ENCODE assay signal across 9 cellular contexts in genomic region chr14:77140937-77141591, GRCh38. TPM values are rescaled to one million over a fixed set of nuclear protein-coding genes. Genes with fewer than 3 reads are reported as not detected.
A peak's percentile ranks its signal among the peaks of the same experiment; 100 is the strongest.
DNase-seq lines count a peak whose midpoint lies in the region; ATAC-seq, FAIRE-seq and TF ChIP-seq lines count a peak whose summit lies in the region.
"Had no signal": no experiment of that assay in that cellular context is flagged by ENCODE, and none has a peak within 500 bp of the region (broad histone marks: within the 10 kb centered on the region; RNA-seq: fewer than 3 reads in every experiment).

No MANE protein-coding gene starts in this region.

- POLR2A ChIA-PET in A549 (lab: Yijun Ruan, JAX), result no interaction called here

- DNase-seq in A549 (ENCODE audit: low read depth in 1 of 2, low spot score in 1 of 2) (peak; percentile 49 to 78), GM19238 (ENCODE audit: insufficient read length, low spot score) (peak; percentile 39), T-helper 17 cell (no peak), cardiac septum (ENCODE audit: low spot score) (peak; percentile 46), retinal pigment epithelial cell (ENCODE audit: low read depth) (no peak), NCI-H1436 (lab: John Stamatoyannopoulos, UW) (no peak), globus pallidus (ENCODE audit: low spot score) (no peak)

- H3K4me1 Mint-ChIP-seq in T-helper 17 cell, result peaks cover 30% of the 10 kb centered on the region

- H3K27ac Mint-ChIP-seq in T-helper 17 cell, result no peak overlapping the region

- 2% methylated on average over 9 of the region's 73 CpGs for WGBS in A549 (ENCODE audit: missing lambda C conversion rate)

- peak; percentile 76 to 86 for ATAC-seq in A549
- ATAC-seq in T-helper 17 cell, result peak; percentile 45
- no peak for ATAC-seq in HG03280 (IDR thresholded peaks at IDR 0.05; ENCODE audit: unreplicated experiment)

- H3K4me2 ChIP-seq in A549, result peak overlapping the region; percentile 100

- TF ChIP-seq POLR2A in A549 (IDR thresholded peaks at IDR 0.05; ENCODE audit: low read length), result no peak

- no peaks in the 10 kb centered on the region for H3K9me3 ChIP-seq in A549
- H3K9me3 ChIP-seq in T-helper 17 cell (ENCODE audit: control insufficient read depth, low read length, poor library complexity, severe bottlenecking), result no peaks in the 10 kb centered on the region

- peak overlapping the region in 1 of 2 experiments; percentile 70; a peak in 4 of 6 replicates for H3K27ac ChIP-seq in A549

- H3K36me3 Mint-ChIP-seq in T-helper 17 cell (ENCODE audit: low read depth), result peaks cover 9% of the 10 kb centered on the region
- H3K36me3 Mint-ChIP-seq: activated naive CD4-positive, alpha-beta T cell treated with anti-CD3 and anti-CD28 coated beads, Interleukin-2, amount 50 U/mL, for 24 hours had no signal

- H3K4me1 ChIP-seq in A549, result peaks cover 9% of the 10 kb centered on the region

- no peak for TF ChIP-seq RAD21 in A549 (conservative IDR thresholded peaks at IDR 0.05 in 1 of 2, IDR thresholded peaks at IDR 0.05 in 1 of 2)

- no peak for TF ChIP-seq EP300 in A549 (IDR thresholded peaks at IDR 0.05)

- peaks cover 82% of the 10 kb centered on the region for H3K27me3 Mint-ChIP-seq in T-helper 17 cell

- H3K4me3 Mint-ChIP-seq in T-helper 17 cell, result no peak overlapping the region

- CTCF ChIA-PET in A549 (lab: Yijun Ruan, JAX), result interaction anchor here (0.9 to 7.3 kb wide), 15 partner anchors 10 to 409 kb away, joined by 3 to 78 read pairs (median 6); partner anchors contain the start of genes GSTZ1 and POMT2

- FAIRE-seq in A549 (lab: Jason Lieb, UNC), result no peak

- peak; percentile 41 for TF ChIP-seq CTCF in A549 (IDR thresholded peaks at IDR 0.05)
- TF ChIP-seq CTCF in retinal pigment epithelial cell (conservative IDR thresholded peaks at IDR 0.05; ENCODE audit: low read depth, low read length), result peak; percentile 41

- peak overlapping the region; percentile 58 for H3K4me3 ChIP-seq in A549
- H3K4me3 ChIP-seq in retinal pigment epithelial cell (ENCODE audit: low read length), result peak overlapping the region; percentile 23

- intact Hi-C loops in cardiac septum (cut with DNase I), result loop anchor here (5.0 kb wide), 1 partner anchor 56 kb away; no protein-coding TSS in a partner anchor

TF ChIP-seq in A549, 52 proteins besides CTCF, POLR2A, EP300 and RAD21:
- TF ChIP-seq MAX (IDR thresholded peaks at IDR 0.05) (peak; percentile 13; the same call in 1 of the 2 replicates), E2F6 (IDR thresholded peaks at IDR 0.05; ENCODE audit: borderline replicate concordance, low read depth) (peak; percentile 56; the same call in 1 of the 2 replicates), HES2 (IDR thresholded peaks at IDR 0.05) (no peak)

RNA-seq across cellular contexts. Expression of gene ZDHHC22, which starts 0.5 kb away (rescaled TPM):
- polyA plus RNA-seq in A549 (2011; rRNA removed) (0.04 and 0.11 TPM in 2 replicates), A549 (2017; fragmentation: RNase III; extraction: RNeasy Plus Mini Kit Qiagen cat#74134 plus additional on column Dnase treatment) (0.16 to 0.28 TPM (median 0.23 TPM) in 3 replicates)
- 0.08 and 0.10 TPM in 2 replicates for polyA plus RNA-seq in A549 (2012; cell fraction: cytosol; rRNA removed)
- polyA plus RNA-seq in A549 (2012; cell fraction: nucleus; rRNA removed), result 0.10 and 0.12 TPM in 2 replicates
- polyA minus RNA-seq in A549 (2011; rRNA and poly(A)+ RNA removed), result 0.08 TPM in 1 of 2 replicates, not detected in the other
- total RNA-seq in T-helper 17 cell (not detected), cardiac septum (not detected)

RNA-seq across cellular contexts. Expression of gene TMEM63C, which starts 40.5 kb away (rescaled TPM):
- polyA plus RNA-seq in A549 (2011; rRNA removed) (0.57 and 0.86 TPM in 2 replicates), A549 (2017; fragmentation: RNase III; extraction: RNeasy Plus Mini Kit Qiagen cat#74134 plus additional on column Dnase treatment) (0.43 to 0.91 TPM (median 0.73 TPM) in 3 replicates)
- 0.26 and 0.40 TPM in 2 replicates for polyA plus RNA-seq in A549 (2012; cell fraction: cytosol; rRNA removed)
- 0.72 and 0.82 TPM in 2 replicates for polyA plus RNA-seq in A549 (2012; cell fraction: nucleus; rRNA removed)
- 1.2 and 2.1 TPM in 2 replicates for polyA minus RNA-seq in A549 (2011; rRNA and poly(A)+ RNA removed)
- total RNA-seq in T-helper 17 cell (1 to 10 TPM in 1 of 2 donors, under 1 TPM in 1; 0.65 to 1.1 TPM), cardiac septum (0.46 TPM)

RNA-seq across cellular contexts. Expression of gene CIPC, which starts 43.0 kb away (rescaled TPM):
- polyA plus RNA-seq in A549 (2011; rRNA removed) (13.9 and 15.2 TPM in 2 replicates), A549 (2017; fragmentation: RNase III; extraction: RNeasy Plus Mini Kit Qiagen cat#74134 plus additional on column Dnase treatment) (8.9 to 9.6 TPM (median 8.9 TPM) in 3 replicates)
- polyA plus RNA-seq in A549 (2012; cell fraction: cytosol; rRNA removed), result 5.2 and 7.2 TPM in 2 replicates
- 3.9 and 5.1 TPM in 2 replicates for polyA plus RNA-seq in A549 (2012; cell fraction: nucleus; rRNA removed)
- polyA minus RNA-seq in A549 (2011; rRNA and poly(A)+ RNA removed), result 12.4 and 15.7 TPM in 2 replicates
- total RNA-seq in T-helper 17 cell (10 to 100 TPM; 11.2 to 13.4 TPM), cardiac septum (45.9 TPM)

Comparison
In these comparisons a context has a peak if more than half of its experiments do, and no peak if none do; other contexts are left out.
1. DNase-seq: peak in A549 (2 of 2), GM19238 (single experiment) and cardiac septum (single experiment); none in T-helper 17 cell (0 of 3), retinal pigment epithelial cell (single experiment), NCI-H1436 (single experiment) and globus pallidus (single experiment).